Comparison of ENCODE assay signal across 8 cellular contexts in the genomic region with DNA sequence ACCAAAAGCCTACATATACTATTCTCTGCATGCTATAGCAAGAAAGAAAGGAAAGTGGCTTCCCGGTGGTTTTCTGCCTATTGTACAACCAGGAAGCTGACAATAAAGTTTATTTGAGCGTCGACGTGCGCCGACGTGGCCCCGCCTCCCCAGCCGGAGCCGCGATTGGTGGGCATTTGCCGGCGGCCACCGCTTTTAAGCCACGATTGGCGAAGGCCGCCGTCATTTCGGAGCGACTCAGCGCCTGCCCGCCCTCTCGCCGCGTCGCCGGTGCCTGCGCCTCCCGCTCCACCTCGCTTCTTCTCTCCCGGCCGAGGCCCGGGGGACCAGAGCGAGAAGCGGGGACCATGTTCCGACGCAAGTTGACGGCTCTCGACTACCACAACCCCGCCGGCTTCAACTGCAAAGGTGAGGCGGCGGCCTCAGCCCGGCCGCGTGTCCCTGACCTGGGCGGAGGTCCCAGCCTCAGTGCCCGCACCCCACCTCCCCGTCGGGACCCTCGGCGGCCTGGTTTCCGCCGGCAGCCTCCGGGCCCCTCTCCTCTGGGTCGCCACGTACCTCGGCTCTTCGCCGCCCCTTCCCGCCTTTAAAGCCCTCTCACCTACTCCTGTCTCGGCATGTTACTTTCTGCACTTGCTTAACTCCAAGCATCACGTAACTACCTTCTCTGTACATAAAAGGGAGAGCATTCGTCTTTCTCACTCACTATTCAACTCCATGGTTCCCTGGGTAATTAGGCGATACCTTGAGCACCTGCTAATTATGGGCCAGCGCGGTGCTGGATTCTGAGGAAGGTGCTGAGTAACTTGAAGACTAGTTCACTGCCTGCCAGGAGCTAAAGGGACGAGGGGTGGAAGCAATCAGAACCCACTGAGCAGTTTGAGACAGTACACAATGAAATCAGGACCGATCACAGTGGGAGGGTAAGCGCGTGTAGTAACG. TPM values are rescaled to one million over a fixed set of nuclear protein-coding genes. Genes with fewer than 3 reads are reported as not detected.
DNase-seq lines count a peak whose midpoint lies in the region; ATAC-seq and TF ChIP-seq lines count a peak whose summit lies in the region.

A gene (plus strand): TSS at position 254 of the 942 bp plus-strand sequence. CDS start 94 bp downstream, at position 348.

- ATAC-seq in HG02759 (IDR thresholded peaks at IDR 0.05; ENCODE audit: unreplicated experiment), result peak; percentile 97

- H3K27ac ChIP-seq in cardiac muscle cell, result peak within 1 kb of the TSS; percentile 90

- H3K4me1 ChIP-seq in adipocyte (ENCODE audit: control insufficient read depth, insufficient read depth, low read length) (peaks cover 18% of the 10 kb centered on the region), cardiac muscle cell (ENCODE audit: low read depth) (peaks cover 17% of the 10 kb centered on the region)

- H3K4me1 Mint-ChIP-seq in type B pancreatic cell (ENCODE audit: unreplicated experiment), result peaks cover 13% of the 10 kb centered on the region

- no peaks in the 10 kb centered on the region for H3K36me3 Mint-ChIP-seq in type B pancreatic cell

- peaks cover 11% of the 10 kb centered on the region for H3K27me3 Mint-ChIP-seq in type B pancreatic cell

- H3K9me3 Mint-ChIP-seq in type B pancreatic cell, result no peaks in the 10 kb centered on the region

- peak within 1 kb of the TSS; percentile 95 for H3K4me3 Mint-ChIP-seq in type B pancreatic cell

- TF ChIP-seq CTCF in GM12865 (IDR thresholded peaks at IDR 0.05; ENCODE audit: insufficient read depth, low read depth, low read length, missing control alignments) (no peak), cardiac muscle cell (IDR thresholded peaks at IDR 0.05; ENCODE audit: low read depth, low read length) (no peak), type B pancreatic cell (conservative IDR thresholded peaks at IDR 0.05) (no peak)

- H3K9me3 ChIP-seq in adipocyte (ENCODE audit: control insufficient read depth, low read length), result no peaks in the 10 kb centered on the region
- H3K9me3 ChIP-seq in cardiac muscle cell (ENCODE audit: low read depth), result no peaks in the 10 kb centered on the region

- H3K9ac ChIP-seq in adipocyte (ENCODE audit: low read length), result peak within 1 kb of the TSS; percentile 94

- H3K27me3 ChIP-seq in adipocyte (replicated peaks; ENCODE audit: control insufficient read depth, insufficient read depth, low read length), result no peaks in the 10 kb centered on the region
- H3K27me3 ChIP-seq in cardiac muscle cell, result no peaks in the 10 kb centered on the region

- peak within 1 kb of the TSS; percentile 96 for H3K4me3 ChIP-seq in GM12865 (ENCODE audit: low read depth, low read length)
- peak within 1 kb of the TSS; percentile 95 for H3K4me3 ChIP-seq in adipocyte (ENCODE audit: low read length)
- H3K4me3 ChIP-seq in cardiac muscle cell, result peak within 1 kb of the TSS; percentile 91

- peak; percentile 97 for DNase-seq in GM12865 (ENCODE audit: low read depth)
- DNase-seq in NCI-H1417 (lab: John Stamatoyannopoulos, UW), result peak; percentile 96 to 97 (median 97)
- peak; percentile 87 for DNase-seq in T follicular helper cell (ENCODE audit: low read depth)
- DNase-seq in adipocyte (ENCODE audit: low read depth), result peak; percentile 97
- DNase-seq in cardiac muscle cell (ENCODE audit: low read depth in 1 of 2, low spot score in 1 of 2), result peak; percentile 95 to 97
- peak; percentile 89 for DNase-seq in pons (ENCODE audit: low spot score)
- DNase-seq in type B pancreatic cell (ENCODE audit: extremely low spot score, unreplicated experiment), result peak; percentile 94

- H3K36me3 ChIP-seq in adipocyte (ENCODE audit: control insufficient read depth, insufficient read depth, low read length, severe bottlenecking) (peaks cover 33% of the 10 kb centered on the region), cardiac muscle cell (peaks cover 21% of the 10 kb centered on the region)

- peak within 1 kb of the TSS; percentile 90 for H3K27ac Mint-ChIP-seq in type B pancreatic cell

RNA-seq across cellular contexts. Expression of the gene that starts here (rescaled TPM):
- total RNA-seq in cardiac muscle cell (60.6 and 129 TPM in 2 replicates), type B pancreatic cell (ENCODE audit: low replicate concordance) (185 and 206 TPM in 2 replicates)
- polyA plus RNA-seq in cardiac muscle cell, result 309 and 332 TPM in 2 replicates

Comparison
In these comparisons a context has a peak if more than half of its experiments do, and no peak if none do; other contexts are left out.
1. Peak in every context shown above with its lines: DNase-seq, ATAC-seq, H3K4me3 ChIP-seq and H3K27ac ChIP-seq.